Comparison of ENCODE assay signal across 8 cellular contexts in the genomic region with DNA sequence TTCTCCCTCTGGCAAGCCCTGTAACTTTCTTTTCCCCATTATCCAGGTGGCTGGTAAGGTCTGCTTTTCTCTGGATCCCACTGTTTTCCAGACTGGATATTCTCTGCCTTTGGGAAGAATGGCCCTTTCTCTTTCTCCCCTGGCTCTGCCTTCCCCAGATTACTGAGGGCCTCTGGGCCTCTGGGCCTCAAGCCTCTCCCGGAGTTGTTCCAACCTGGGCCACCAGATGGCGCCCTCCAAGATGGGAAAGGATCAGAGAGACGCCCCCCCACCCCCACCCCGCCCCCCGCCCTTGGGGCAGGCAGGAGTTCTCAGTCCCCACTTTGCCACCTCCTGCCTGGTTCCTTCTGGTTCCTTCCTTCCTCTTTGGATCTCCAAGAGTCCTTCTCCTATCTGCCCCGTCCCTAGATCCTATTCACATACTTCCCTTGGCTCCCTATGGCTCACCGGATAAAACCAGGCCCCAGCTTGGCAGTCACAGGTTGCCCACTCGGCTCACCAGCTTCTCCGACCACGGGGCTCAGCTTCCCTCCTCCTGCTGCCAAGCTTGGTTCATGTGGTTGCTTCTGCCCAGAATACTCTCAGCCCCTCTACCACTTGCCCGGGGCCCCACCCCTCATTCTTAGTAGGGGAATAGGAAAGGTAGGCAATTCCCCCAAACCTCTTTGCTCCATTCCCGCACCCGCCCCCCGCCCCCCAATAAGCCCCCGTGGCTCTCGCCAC. TPM values are rescaled to one million over a fixed set of nuclear protein-coding genes. Genes with fewer than 3 reads are reported as not detected.
DNase-seq lines count a peak whose midpoint lies in the region; ATAC-seq and TF ChIP-seq lines count a peak whose summit lies in the region.

No MANE protein-coding gene starts in this region.

- H3K27me3 Mint-ChIP-seq in CD8-positive, alpha-beta memory T cell, result peaks cover 36 to 50% of the 10 kb centered on the region in 2 donors

- H3K4me1 Mint-ChIP-seq in CD8-positive, alpha-beta memory T cell, result peaks cover 12 to 32% (median 21%) of the 10 kb centered on the region in 3 donors

- no peaks in the 10 kb centered on the region for H3K36me3 ChIP-seq in CD8-positive, alpha-beta memory T cell (ENCODE audit: insufficient read depth, low read length)
- H3K36me3 ChIP-seq in RWPE2 (ENCODE audit: low read depth), result peaks cover 11% of the 10 kb centered on the region
- H3K36me3 ChIP-seq in upper lobe of left lung, result peaks cover 11 to 34% (median 29%) of the 10 kb centered on the region in 4 donors

- peak overlapping the region in 2 of 8 donors; percentile 17 to 50 for H3K27ac Mint-ChIP-seq in CD8-positive, alpha-beta memory T cell

- intact Hi-C loops in posterior cingulate gyrus (cut with DNase I), result loop anchor here (1.0 kb wide), 1 partner anchor 28 kb away; no protein-coding TSS in a partner anchor

- peak; percentile 51 to 84 (median 70) for DNase-seq in CD8-positive, alpha-beta memory T cell
- DNase-seq in HS-27A (ENCODE audit: low read depth) (peak; percentile 41), RWPE2 (ENCODE audit: low spot score) (peak; percentile 61), globus pallidus (ENCODE audit: low spot score) (peak; percentile 32), posterior cingulate gyrus (peak in 9 of 10 donors; percentile 56 to 94 (median 82)), upper lobe of left lung (peak in 1 of 2 donors; percentile 55)
- peak; percentile 84 for DNase-seq in activated naive CD4-positive, alpha-beta T cell treated with Interleukin-2 at 50 U/mL for 16 hours

- no peak overlapping the region for H3K4me3 ChIP-seq in CD8-positive, alpha-beta memory T cell (ENCODE audit: low read length)
- no peak overlapping the region for H3K4me3 ChIP-seq in RWPE2 (ENCODE audit: severe bottlenecking)
- no peak overlapping the region for H3K4me3 ChIP-seq in upper lobe of left lung

- H3K36me3 Mint-ChIP-seq in CD8-positive, alpha-beta memory T cell, result peaks cover 4 to 16% (median 6%) of the 10 kb centered on the region in 3 donors

- no peak for TF ChIP-seq EP300 in upper lobe of left lung (IDR thresholded peaks at IDR 0.05)

- H3K4me3 Mint-ChIP-seq in CD8-positive, alpha-beta memory T cell, result peak overlapping the region; percentile 50 to 76 (median 68)

- peak; percentile 81 for TF ChIP-seq CTCF in RWPE2 (IDR thresholded peaks at IDR 0.05; ENCODE audit: poor library complexity, severe bottlenecking)
- peak; percentile 27 to 86 (median 44) for TF ChIP-seq CTCF in upper lobe of left lung (IDR thresholded peaks at IDR 0.05)

- 54 to 68% methylated on average over 11 to 13 of the region's 16 CpGs for WGBS in upper lobe of left lung, 2 donors

- no peaks in the 10 kb centered on the region for H3K9me3 ChIP-seq in CD8-positive, alpha-beta memory T cell (ENCODE audit: low read length)
- no peaks in the 10 kb centered on the region for H3K9me3 ChIP-seq in RWPE2 (ENCODE audit: severe bottlenecking)
- H3K9me3 ChIP-seq in upper lobe of left lung, result no peaks in the 10 kb centered on the region

- POLR2A ChIA-PET in CD8-positive, alpha-beta memory T cell (lab: Charles Lee), result no interaction called here

- H3K27ac ChIP-seq in CD8-positive, alpha-beta memory T cell (ENCODE audit: low read depth, low read length), result no peak overlapping the region
- no peak overlapping the region for H3K27ac ChIP-seq in RWPE2 (ENCODE audit: poor library complexity, severe bottlenecking)
- H3K27ac ChIP-seq in upper lobe of left lung, result peak overlapping the region in 1 of 4 donors; percentile 5

- peaks cover 20% of the 10 kb centered on the region for H3K4me1 ChIP-seq in CD8-positive, alpha-beta memory T cell (ENCODE audit: insufficient read depth, low read length)
- H3K4me1 ChIP-seq in RWPE2 (ENCODE audit: insufficient read depth, poor library complexity, severe bottlenecking) (no peaks in the 10 kb centered on the region), upper lobe of left lung (peaks cover 17 to 27% (median 27%) of the 10 kb centered on the region in 4 donors)

- ATAC-seq in RWPE2 (ENCODE audit: low read depth), result peak; percentile 36; the same call in 2 of the 3 replicates
- ATAC-seq in upper lobe of left lung (ENCODE audit: low FRiP score in 2 of 2), result peak in 1 of 2 donors; percentile 63
- ATAC-seq in HG03378 (IDR thresholded peaks at IDR 0.05; ENCODE audit: unreplicated experiment), result no peak

- H3K9me3 Mint-ChIP-seq in CD8-positive, alpha-beta memory T cell, result peaks cover 0 to 3% (median 0%) of the 10 kb centered on the region in 5 donors

- no peak for TF ChIP-seq POLR2A in upper lobe of left lung (IDR thresholded peaks at IDR 0.05)

- H3K27me3 ChIP-seq in CD8-positive, alpha-beta memory T cell (ENCODE audit: insufficient read depth, low read length, poor library complexity, severe bottlenecking), result peaks cover 16% of the 10 kb centered on the region
- H3K27me3 ChIP-seq in RWPE2 (ENCODE audit: insufficient read depth, poor library complexity, severe bottlenecking) (no peaks in the 10 kb centered on the region), upper lobe of left lung (peaks cover 0 to 11% (median 3%) of the 10 kb centered on the region in 4 donors)

- CTCF ChIA-PET in CD8-positive, alpha-beta memory T cell (lab: Charles Lee), result interaction anchor here (0.6 to 2.2 kb wide), 15 partner anchors 10 to 415 kb away, joined by 3 to 10 read pairs (median 3); a partner anchor contains a TSS

RNA-seq across cellular contexts. Expression of a gene that starts 13.0 kb away (rescaled TPM):
- total RNA-seq in CD8-positive, alpha-beta memory T cell, result under 1 TPM; 0.27 to 0.74 TPM
- polyA plus RNA-seq in CD8-positive, alpha-beta memory T cell, result 0.28 TPM
- 10 to 100 TPM; 30.2 to 55.7 (median 43.3) TPM for total RNA-seq in upper lobe of left lung

RNA-seq across cellular contexts. Expression of a gene that starts 25.8 kb away (rescaled TPM):
- 10 to 100 TPM; 21.4 to 22.2 TPM for total RNA-seq in CD8-positive, alpha-beta memory T cell
- 15.8 TPM for polyA plus RNA-seq in CD8-positive, alpha-beta memory T cell
- 10 to 100 TPM; 24.0 to 72.3 (median 28.1) TPM for total RNA-seq in upper lobe of left lung

RNA-seq across cellular contexts. Expression of a gene that starts 28.7 kb away (rescaled TPM):
- 10 to 100 TPM; 95.4 to 98.3 TPM for total RNA-seq in CD8-positive, alpha-beta memory T cell
- 7.7 TPM for polyA plus RNA-seq in CD8-positive, alpha-beta memory T cell
- 100 to 1,000 TPM in 5 of 6 donors, 10 to 100 TPM in 1; 99.6 to 369 (median 158) TPM for total RNA-seq in upper lobe of left lung

RNA-seq across cellular contexts. Expression of a gene that starts 50.6 kb away (rescaled TPM):
- total RNA-seq in CD8-positive, alpha-beta memory T cell, result not detected
- 0.21 TPM for polyA plus RNA-seq in CD8-positive, alpha-beta memory T cell
- 1 to 10 TPM in 2 of 6 donors, under 1 TPM in 3, not detected in 1; 0.26 to 6.3 (median 0.98) TPM for total RNA-seq in upper lobe of left lung

Comparison
In these comparisons a context has a peak if more than half of its experiments do, and no peak if none do; other contexts are left out.
1. RNA of a gene that starts 13.0 kb away (total RNA-seq): 30.2 to 55.7 TPM in upper lobe of left lung; 0.27 to 0.74 TPM in CD8-positive, alpha-beta memory T cell; every median in the first group is over 10 times any median in the second.